In genomic region chr1:175134500-175134899, GRCh38 we compare ENCODE assay signal across 14 cellular contexts. TPM values are rescaled to one million over a fixed set of nuclear protein-coding genes. Genes with fewer than 3 reads are reported as not detected.
DNase-seq lines count a peak whose midpoint lies in the region; ATAC-seq and TF ChIP-seq lines count a peak whose summit lies in the region.
"Had no signal": no experiment of that assay in that cellular context is flagged by ENCODE, and none has a peak within 500 bp of the region (broad histone marks: within the 10 kb centered on the region; RNA-seq: fewer than 3 reads in every experiment).

No MANE protein-coding gene starts in this region.

- no peaks in the 10 kb centered on the region for H3K9me3 Mint-ChIP-seq in activated naive CD8-positive, alpha-beta T cell treated with anti-CD3 and anti-CD28 coated beads, Interleukin-2, amount 10 ng/mL, durations not matched to agents 7 days and 5 days
- H3K9me3 Mint-ChIP-seq in activated naive CD8-positive, alpha-beta T cell treated with anti-CD3 and anti-CD28 coated beads for 36 hours, result no peaks in the 10 kb centered on the region
- peaks cover 2% of the 10 kb centered on the region for H3K9me3 Mint-ChIP-seq in chondrocyte (ENCODE audit: low read depth)

- ATAC-seq in activated naive CD8-positive, alpha-beta T cell treated with anti-CD3 and anti-CD28 coated beads, Interleukin-2, amount 10 ng/mL, durations not matched to agents 7 days and 5 days (ENCODE audit: low read depth), result no peak
- ATAC-seq in HG02938 (IDR thresholded peaks at IDR 0.05; ENCODE audit: unreplicated experiment), result peak; percentile 49
- ATAC-seq in HG03025 (IDR thresholded peaks at IDR 0.05; ENCODE audit: low FRiP score, unreplicated experiment), result no peak
- no peak for ATAC-seq in activated CD4-positive, CD25-positive, alpha-beta regulatory T cell treated with anti-CD3 and anti-CD28 coated beads, Interleukin-2, amount 50 U/mL, for 24 hours
- ATAC-seq: K562 had no signal

- TF ChIP-seq CTCF in chondrocyte (IDR thresholded peaks at IDR 0.05), result no peak

- DNase-seq in activated naive CD8-positive, alpha-beta T cell treated with anti-CD3 and anti-CD28 coated beads, Interleukin-2, amount 10 ng/mL, durations not matched to agents 7 days and 5 days, result no peak
- DNase-seq in activated naive CD8-positive, alpha-beta T cell treated with anti-CD3 and anti-CD28 coated beads for 36 hours, result no peak
- DNase-seq in chondrocyte (ENCODE audit: low spot score), result no peak
- no peak for DNase-seq in 8988T
- DNase-seq in nucleus accumbens (lab: John Stamatoyannopoulos, UW), result no peak
- DNase-seq: Calu3; CD4-positive, CD25-positive, alpha-beta regulatory T cell; DMS 273 treated with DMSO at 0.1 percent for 48 hours; Karpas-422 had no signal

- peaks cover 6% of the 10 kb centered on the region for H3K4me1 Mint-ChIP-seq in activated naive CD8-positive, alpha-beta T cell treated with anti-CD3 and anti-CD28 coated beads, Interleukin-2, amount 10 ng/mL, durations not matched to agents 7 days and 5 days
- no peaks in the 10 kb centered on the region for H3K4me1 Mint-ChIP-seq in activated naive CD8-positive, alpha-beta T cell treated with anti-CD3 and anti-CD28 coated beads for 36 hours
- H3K4me1 Mint-ChIP-seq in chondrocyte (ENCODE audit: low read depth), result peaks cover 42% of the 10 kb centered on the region
- H3K4me1 Mint-ChIP-seq: CD4-positive, CD25-positive, alpha-beta regulatory T cell had no signal

- H3K36me3 Mint-ChIP-seq in activated naive CD8-positive, alpha-beta T cell treated with anti-CD3 and anti-CD28 coated beads, Interleukin-2, amount 10 ng/mL, durations not matched to agents 7 days and 5 days, result no peaks in the 10 kb centered on the region
- H3K36me3 Mint-ChIP-seq in activated naive CD8-positive, alpha-beta T cell treated with anti-CD3 and anti-CD28 coated beads for 36 hours, result no peaks in the 10 kb centered on the region
- H3K36me3 Mint-ChIP-seq in chondrocyte (ENCODE audit: low read depth), result no peaks in the 10 kb centered on the region
- H3K36me3 Mint-ChIP-seq: CD4-positive, CD25-positive, alpha-beta regulatory T cell had no signal

- H3K27ac Mint-ChIP-seq in activated naive CD8-positive, alpha-beta T cell treated with anti-CD3 and anti-CD28 coated beads, Interleukin-2, amount 10 ng/mL, durations not matched to agents 7 days and 5 days, result peak overlapping the region; percentile 1
- H3K27ac Mint-ChIP-seq in activated naive CD8-positive, alpha-beta T cell treated with anti-CD3 and anti-CD28 coated beads for 36 hours, result no peak overlapping the region
- H3K27ac Mint-ChIP-seq in chondrocyte (ENCODE audit: unreplicated experiment), result peak overlapping the region; percentile 23
- H3K27ac Mint-ChIP-seq: CD4-positive, CD25-positive, alpha-beta regulatory T cell had no signal

- no peak overlapping the region for H3K4me3 Mint-ChIP-seq in activated naive CD8-positive, alpha-beta T cell treated with anti-CD3 and anti-CD28 coated beads, Interleukin-2, amount 10 ng/mL, durations not matched to agents 7 days and 5 days
- no peak overlapping the region for H3K4me3 Mint-ChIP-seq in activated naive CD8-positive, alpha-beta T cell treated with anti-CD3 and anti-CD28 coated beads for 36 hours
- no peak overlapping the region for H3K4me3 Mint-ChIP-seq in chondrocyte (ENCODE audit: unreplicated experiment)
- H3K4me3 Mint-ChIP-seq: CD4-positive, CD25-positive, alpha-beta regulatory T cell had no signal

- H3K27me3 Mint-ChIP-seq in activated naive CD8-positive, alpha-beta T cell treated with anti-CD3 and anti-CD28 coated beads, Interleukin-2, amount 10 ng/mL, durations not matched to agents 7 days and 5 days, result peaks cover 17% of the 10 kb centered on the region
- peaks cover 22% of the 10 kb centered on the region for H3K27me3 Mint-ChIP-seq in activated naive CD8-positive, alpha-beta T cell treated with anti-CD3 and anti-CD28 coated beads for 36 hours
- H3K27me3 Mint-ChIP-seq in chondrocyte (ENCODE audit: low read depth), result peaks cover 10% of the 10 kb centered on the region

- POLR2A ChIA-PET in activated naive CD8-positive, alpha-beta T cell treated with anti-CD3 and anti-CD28 coated beads, Interleukin-2, amount 10 ng/mL, durations not matched to agents 7 days and 5 days (lab: Charles Lee), result no interaction called here

RNA-seq across cellular contexts. Expression of gene KIAA0040, which starts 58.1 kb away (rescaled TPM):
- total RNA-seq in activated naive CD8-positive, alpha-beta T cell treated with anti-CD3 and anti-CD28 coated beads, Interleukin-2, amount 10 ng/mL, durations not matched to agents 7 days and 5 days, result 10 to 100 TPM; 49.8 to 57.1 TPM
- 10 to 100 TPM; 26.4 to 27.6 TPM for total RNA-seq in activated naive CD8-positive, alpha-beta T cell treated with anti-CD3 and anti-CD28 coated beads for 36 hours
- total RNA-seq in chondrocyte, result 0.75 to 3.5 TPM (median 1.2 TPM) in 3 replicates
- total RNA-seq: G401 had no signal
